ENCODE assay signal across 7 cellular contexts in the genomic region with DNA sequence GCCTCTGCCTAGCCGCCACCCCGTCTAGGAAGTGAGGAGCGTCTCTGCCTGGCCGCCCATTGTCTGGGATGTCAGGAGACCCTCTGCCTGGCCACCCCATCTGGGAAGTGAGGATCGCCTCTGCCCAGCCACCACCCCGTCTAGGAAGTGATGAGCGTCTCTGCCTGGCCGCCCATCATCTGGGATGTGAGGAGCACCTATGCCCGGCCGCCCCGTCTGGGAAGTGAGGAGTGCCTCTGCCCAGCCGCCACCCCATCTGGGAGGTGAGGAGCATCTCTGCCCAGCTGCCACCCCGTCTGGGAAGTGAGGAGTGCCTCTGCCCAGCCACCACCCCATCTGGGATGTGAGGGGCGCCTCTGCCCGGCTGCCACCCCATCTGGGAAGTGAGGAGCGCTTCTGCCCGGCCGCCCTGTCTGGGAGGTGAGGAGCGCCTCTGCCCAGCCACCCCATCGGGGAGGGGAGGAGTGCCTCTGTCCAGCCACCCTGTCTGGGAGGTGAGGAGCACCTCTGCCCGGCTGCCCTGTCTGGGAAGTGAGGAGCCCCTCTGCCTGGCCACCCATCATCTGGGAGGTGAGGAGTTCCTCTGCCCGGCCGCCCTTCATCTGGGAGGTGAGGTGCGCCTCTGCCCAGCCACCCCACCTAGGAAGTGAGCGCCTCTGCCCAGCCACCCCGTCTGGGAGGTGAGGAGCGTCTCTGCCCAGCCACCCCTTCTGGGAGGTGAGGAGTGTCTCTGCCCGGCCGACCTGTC. TPM values are rescaled to one million over a fixed set of nuclear protein-coding genes. Genes with fewer than 3 reads are reported as not detected.
"Had no signal": no experiment of that assay in that cellular context is flagged by ENCODE, and none has a peak within 500 bp of the region (broad histone marks: within the 10 kb centered on the region; RNA-seq: fewer than 3 reads in every experiment).

No MANE protein-coding gene starts in this region.

RNA-seq across cellular contexts. Expression of gene SLAMF6, which starts 8.9 kb away (rescaled TPM):
- total RNA-seq: PC-3, PC-9, RPMI7951, SJCRH30, SJSA1, SK-MEL-5 had no signal
- polyA plus RNA-seq: SK-N-SH had no signal

RNA-seq across cellular contexts. Expression of gene CD84, which starts 47.3 kb away (rescaled TPM):
- total RNA-seq: PC-3, PC-9, RPMI7951, SJCRH30, SJSA1, SK-MEL-5 had no signal
- polyA plus RNA-seq: SK-N-SH had no signal
